1 cellular context compared by ENCODE assay signal in the genomic region with DNA sequence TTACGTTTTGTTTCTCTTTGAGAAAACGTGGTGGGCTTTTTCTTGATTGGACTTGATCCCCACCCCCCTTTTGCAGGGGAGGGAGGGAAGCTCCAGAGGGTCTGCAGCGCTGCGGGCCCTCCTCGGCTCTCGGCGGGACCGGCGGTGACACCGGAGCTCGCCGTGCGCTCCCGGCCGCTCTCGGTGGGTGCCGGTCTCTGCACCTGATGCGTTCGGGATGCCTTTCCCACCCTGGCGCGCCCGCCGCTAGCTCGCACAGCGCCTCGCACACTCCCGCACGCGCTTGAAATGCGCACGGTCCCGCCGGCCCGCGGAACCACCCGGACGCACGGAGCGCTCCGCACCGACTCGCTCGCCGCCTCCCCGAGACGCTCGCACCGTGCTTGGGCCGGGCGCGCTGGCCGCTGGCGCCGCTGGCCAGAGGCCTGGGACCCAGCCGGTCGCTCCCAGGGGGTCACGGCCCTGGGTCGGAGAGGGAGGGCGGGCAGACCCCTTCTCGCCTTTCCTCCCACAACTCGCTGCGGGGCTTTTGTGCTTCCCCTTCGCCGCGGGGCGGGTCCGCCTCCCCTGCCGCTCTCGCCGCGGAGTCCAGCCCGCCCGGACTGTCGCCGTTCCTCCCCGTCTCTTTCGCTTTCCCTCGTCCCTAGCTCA.
A peak's percentile ranks its signal among the peaks of the same experiment; 100 is the strongest.
TF ChIP-seq lines count a peak whose summit lies in the region.

No MANE protein-coding gene starts in this region.

TF ChIP-seq in H1, 55 proteins besides CTCF, POLR2A, EP300 and RAD21 (continued from another document):
- TF ChIP-seq, protein P1, sequence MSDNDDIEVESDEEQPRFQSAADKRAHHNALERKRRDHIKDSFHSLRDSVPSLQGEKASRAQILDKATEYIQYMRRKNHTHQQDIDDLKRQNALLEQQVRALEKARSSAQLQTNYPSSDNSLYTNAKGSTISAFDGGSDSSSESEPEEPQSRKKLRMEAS (IDR thresholded peaks at IDR 0.05) = peak; percentile 46; the same call in 1 of the 2 replicates
- no peak for TF ChIP-seq JUND (IDR thresholded peaks at IDR 0.05; ENCODE audit: low read length)
- TF ChIP-seq, protein P2, sequence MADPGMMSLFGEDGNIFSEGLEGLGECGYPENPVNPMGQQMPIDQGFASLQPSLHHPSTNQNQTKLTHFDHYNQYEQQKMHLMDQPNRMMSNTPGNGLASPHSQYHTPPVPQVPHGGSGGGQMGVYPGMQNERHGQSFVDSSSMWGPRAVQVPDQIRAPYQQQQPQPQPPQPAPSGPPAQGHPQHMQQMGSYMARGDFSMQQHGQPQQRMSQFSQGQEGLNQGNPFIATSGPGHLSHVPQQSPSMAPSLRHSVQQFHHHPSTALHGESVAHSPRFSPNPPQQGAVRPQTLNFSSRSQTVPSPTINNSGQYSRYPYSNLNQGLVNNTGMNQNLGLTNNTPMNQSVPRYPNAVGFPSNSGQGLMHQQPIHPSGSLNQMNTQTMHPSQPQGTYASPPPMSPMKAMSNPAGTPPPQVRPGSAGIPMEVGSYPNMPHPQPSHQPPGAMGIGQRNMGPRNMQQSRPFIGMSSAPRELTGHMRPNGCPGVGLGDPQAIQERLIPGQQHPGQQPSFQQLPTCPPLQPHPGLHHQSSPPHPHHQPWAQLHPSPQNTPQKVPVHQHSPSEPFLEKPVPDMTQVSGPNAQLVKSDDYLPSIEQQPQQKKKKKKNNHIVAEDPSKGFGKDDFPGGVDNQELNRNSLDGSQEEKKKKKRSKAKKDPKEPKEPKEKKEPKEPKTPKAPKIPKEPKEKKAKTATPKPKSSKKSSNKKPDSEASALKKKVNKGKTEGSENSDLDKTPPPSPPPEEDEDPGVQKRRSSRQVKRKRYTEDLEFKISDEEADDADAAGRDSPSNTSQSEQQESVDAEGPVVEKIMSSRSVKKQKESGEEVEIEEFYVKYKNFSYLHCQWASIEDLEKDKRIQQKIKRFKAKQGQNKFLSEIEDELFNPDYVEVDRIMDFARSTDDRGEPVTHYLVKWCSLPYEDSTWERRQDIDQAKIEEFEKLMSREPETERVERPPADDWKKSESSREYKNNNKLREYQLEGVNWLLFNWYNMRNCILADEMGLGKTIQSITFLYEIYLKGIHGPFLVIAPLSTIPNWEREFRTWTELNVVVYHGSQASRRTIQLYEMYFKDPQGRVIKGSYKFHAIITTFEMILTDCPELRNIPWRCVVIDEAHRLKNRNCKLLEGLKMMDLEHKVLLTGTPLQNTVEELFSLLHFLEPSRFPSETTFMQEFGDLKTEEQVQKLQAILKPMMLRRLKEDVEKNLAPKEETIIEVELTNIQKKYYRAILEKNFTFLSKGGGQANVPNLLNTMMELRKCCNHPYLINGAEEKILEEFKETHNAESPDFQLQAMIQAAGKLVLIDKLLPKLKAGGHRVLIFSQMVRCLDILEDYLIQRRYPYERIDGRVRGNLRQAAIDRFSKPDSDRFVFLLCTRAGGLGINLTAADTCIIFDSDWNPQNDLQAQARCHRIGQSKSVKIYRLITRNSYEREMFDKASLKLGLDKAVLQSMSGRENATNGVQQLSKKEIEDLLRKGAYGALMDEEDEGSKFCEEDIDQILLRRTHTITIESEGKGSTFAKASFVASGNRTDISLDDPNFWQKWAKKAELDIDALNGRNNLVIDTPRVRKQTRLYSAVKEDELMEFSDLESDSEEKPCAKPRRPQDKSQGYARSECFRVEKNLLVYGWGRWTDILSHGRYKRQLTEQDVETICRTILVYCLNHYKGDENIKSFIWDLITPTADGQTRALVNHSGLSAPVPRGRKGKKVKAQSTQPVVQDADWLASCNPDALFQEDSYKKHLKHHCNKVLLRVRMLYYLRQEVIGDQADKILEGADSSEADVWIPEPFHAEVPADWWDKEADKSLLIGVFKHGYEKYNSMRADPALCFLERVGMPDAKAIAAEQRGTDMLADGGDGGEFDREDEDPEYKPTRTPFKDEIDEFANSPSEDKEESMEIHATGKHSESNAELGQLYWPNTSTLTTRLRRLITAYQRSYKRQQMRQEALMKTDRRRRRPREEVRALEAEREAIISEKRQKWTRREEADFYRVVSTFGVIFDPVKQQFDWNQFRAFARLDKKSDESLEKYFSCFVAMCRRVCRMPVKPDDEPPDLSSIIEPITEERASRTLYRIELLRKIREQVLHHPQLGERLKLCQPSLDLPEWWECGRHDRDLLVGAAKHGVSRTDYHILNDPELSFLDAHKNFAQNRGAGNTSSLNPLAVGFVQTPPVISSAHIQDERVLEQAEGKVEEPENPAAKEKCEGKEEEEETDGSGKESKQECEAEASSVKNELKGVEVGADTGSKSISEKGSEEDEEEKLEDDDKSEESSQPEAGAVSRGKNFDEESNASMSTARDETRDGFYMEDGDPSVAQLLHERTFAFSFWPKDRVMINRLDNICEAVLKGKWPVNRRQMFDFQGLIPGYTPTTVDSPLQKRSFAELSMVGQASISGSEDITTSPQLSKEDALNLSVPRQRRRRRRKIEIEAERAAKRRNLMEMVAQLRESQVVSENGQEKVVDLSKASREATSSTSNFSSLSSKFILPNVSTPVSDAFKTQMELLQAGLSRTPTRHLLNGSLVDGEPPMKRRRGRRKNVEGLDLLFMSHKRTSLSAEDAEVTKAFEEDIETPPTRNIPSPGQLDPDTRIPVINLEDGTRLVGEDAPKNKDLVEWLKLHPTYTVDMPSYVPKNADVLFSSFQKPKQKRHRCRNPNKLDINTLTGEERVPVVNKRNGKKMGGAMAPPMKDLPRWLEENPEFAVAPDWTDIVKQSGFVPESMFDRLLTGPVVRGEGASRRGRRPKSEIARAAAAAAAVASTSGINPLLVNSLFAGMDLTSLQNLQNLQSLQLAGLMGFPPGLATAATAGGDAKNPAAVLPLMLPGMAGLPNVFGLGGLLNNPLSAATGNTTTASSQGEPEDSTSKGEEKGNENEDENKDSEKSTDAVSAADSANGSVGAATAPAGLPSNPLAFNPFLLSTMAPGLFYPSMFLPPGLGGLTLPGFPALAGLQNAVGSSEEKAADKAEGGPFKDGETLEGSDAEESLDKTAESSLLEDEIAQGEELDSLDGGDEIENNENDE (IDR thresholded peaks at IDR 0.05; ENCODE audit: insufficient replicate concordance, low read length) = no peak
